In genomic region chr6:36924778-36925396, GRCh38 we compare ENCODE assay signal across 30 cellular contexts. TPM values are rescaled to one million over a fixed set of nuclear protein-coding genes. Genes with fewer than 3 reads are reported as not detected.
DNase-seq lines count a peak whose midpoint lies in the region; ATAC-seq and TF ChIP-seq lines count a peak whose summit lies in the region.
"Had no signal": no experiment of that assay in that cellular context is flagged by ENCODE, and none has a peak within 500 bp of the region (broad histone marks: within the 10 kb centered on the region; RNA-seq: fewer than 3 reads in every experiment).

No MANE protein-coding gene starts in this region.

- no peak overlapping the region for H2BK5ac ChIP-seq in H9 (ENCODE audit: insufficient read length, low read length)

- DNase-seq in CD4-positive, CD25-positive, alpha-beta regulatory T cell = no peak
- DNase-seq in H9 = no peak
- DNase-seq in caudate nucleus (lab: John Stamatoyannopoulos, UW) = peak in 2 of 61 donors; percentile 12 to 22
- DNase-seq in osteocyte (ENCODE audit: extremely low spot score, unreplicated experiment) = no peak
- no peak for DNase-seq in NCI-H345 treated with DMSO at 0.1 percent for 48 hours (lab: John Stamatoyannopoulos, UW; ENCODE audit: unreplicated experiment)
- no peak for DNase-seq in NOMO-1 (lab: John Stamatoyannopoulos, UW; ENCODE audit: unreplicated experiment in 2 of 2)
- DNase-seq: DMS 273 treated with DMSO at 0.1 percent for 48 hours; effector memory CD4-positive, alpha-beta T cell; foreskin keratinocyte; hippocampal formation; immature natural killer cell; KG1; left ventricle myocardium inferior; midbrain; NCI-H1694 treated with DMSO at 0.1 percent for 48 hours; NCI-H2171; NCI-H524 treated with DMSO at 0.1 percent for 48 hours; Peyer's patch; right cardiac atrium; SIG-M5; stimulated activated CD4-positive, alpha-beta T cell treated with anti-CD3 and anti-CD28 coated beads, Interleukin-12 subunit alpha, Interleukin-12 subunit beta, amount 100 ng/mL, for 4 hours; stimulated activated CD4-positive, alpha-beta T cell treated with anti-CD3 and anti-CD28 coated beads, Interleukin-4, amount 100 ng/mL, for 24 hours; stimulated activated naive CD4-positive, alpha-beta T cell had no signal

- no peak overlapping the region for H3K27ac ChIP-seq in CD4-positive, CD25-positive, alpha-beta regulatory T cell (ENCODE audit: insufficient read depth, low read length, poor library complexity, severe bottlenecking)
- H3K27ac ChIP-seq in H9 (ENCODE audit: insufficient read length, low read depth, low read length) (no peak overlapping the region), caudate nucleus (ENCODE audit: low read depth, low read length) (peak overlapping the region; percentile 11)
- H3K27ac ChIP-seq: foreskin keratinocyte, left ventricle myocardium inferior, parathyroid adenoma, Peyer's patch had no signal

- no peak overlapping the region for H3K4ac ChIP-seq in H9 (ENCODE audit: low read depth, low read length)

- no peak overlapping the region for H3K4me3 Mint-ChIP-seq in CD4-positive, CD25-positive, alpha-beta regulatory T cell
- H3K4me3 Mint-ChIP-seq in H9 (no peak overlapping the region), osteocyte (ENCODE audit: unreplicated experiment) (no peak overlapping the region)
- H3K4me3 Mint-ChIP-seq: activated CD8-positive, alpha-beta T cell treated with anti-CD3 and anti-CD28 coated beads, Interleukin-2, amount 10 ng/mL, durations not matched to agents 7 days and 5 days; activated naive CD8-positive, alpha-beta T cell; immature natural killer cell had no signal

- H4K5ac ChIP-seq in H9 (ENCODE audit: insufficient read length, low read depth, low read length) = no peak overlapping the region

- H3K79me1 ChIP-seq in H9 (ENCODE audit: insufficient read depth, low read depth, low read length, poor library complexity, severe bottlenecking) = no peaks in the 10 kb centered on the region

- H3K27me3 Mint-ChIP-seq in CD4-positive, CD25-positive, alpha-beta regulatory T cell = no peaks in the 10 kb centered on the region
- H3K27me3 Mint-ChIP-seq in H9 (ENCODE audit: low read depth) (no peaks in the 10 kb centered on the region), osteocyte (ENCODE audit: unreplicated experiment) (no peaks in the 10 kb centered on the region)
- H3K27me3 Mint-ChIP-seq: activated naive CD8-positive, alpha-beta T cell had no signal

- no peak overlapping the region for H2AFZ ChIP-seq in H9 (ENCODE audit: low read length)
- H2AFZ ChIP-seq: parathyroid adenoma had no signal

- H3K27ac Mint-ChIP-seq in CD4-positive, CD25-positive, alpha-beta regulatory T cell = peak overlapping the region; percentile 20 to 78 (median 26)
- H3K27ac Mint-ChIP-seq in H9 (0 out of 7 replicates have a peak overlapping the region, but pooled peaks of 2 of the 3 experiments have one; percentile 19 to 44), osteocyte (ENCODE audit: unreplicated experiment) (peak overlapping the region; percentile 32)
- H3K27ac Mint-ChIP-seq: activated naive CD8-positive, alpha-beta T cell; immature natural killer cell had no signal

- H4K8ac ChIP-seq in H9 (replicated peaks; ENCODE audit: insufficient read length, low read depth, low read length) = no peak overlapping the region

- no peaks in the 10 kb centered on the region for H3K9me3 ChIP-seq in CD4-positive, CD25-positive, alpha-beta regulatory T cell (ENCODE audit: control insufficient read depth in 2 of 2, low read length in 2 of 2)
- H3K9me3 ChIP-seq in H9 (ENCODE audit: control insufficient read depth, low read depth, low read length) = no peaks in the 10 kb centered on the region
- H3K9me3 ChIP-seq: left ventricle myocardium inferior, Peyer's patch, tibial nerve had no signal

- H3K79me2 ChIP-seq in H9 (ENCODE audit: insufficient read depth, low read length) = no peaks in the 10 kb centered on the region
- H3K79me2 ChIP-seq: parathyroid adenoma had no signal

- H2BK12ac ChIP-seq in H9 (ENCODE audit: insufficient read length, low read depth, low read length) = no peak overlapping the region

- peaks cover 29% of the 10 kb centered on the region for H3K36me3 Mint-ChIP-seq in CD4-positive, CD25-positive, alpha-beta regulatory T cell
- H3K36me3 Mint-ChIP-seq in H9 (ENCODE audit: insufficient read depth in 1 of 3, low read depth in 3 of 3) (no peaks in the 10 kb centered on the region; a peak in 1 of 7 replicates), osteocyte (ENCODE audit: unreplicated experiment) (peaks cover 20% of the 10 kb centered on the region)

- H3K36me3 ChIP-seq in CD4-positive, CD25-positive, alpha-beta regulatory T cell (ENCODE audit: control insufficient read depth, insufficient read depth, low read length) = peaks cover 41% of the 10 kb centered on the region

- H3K4me1 Mint-ChIP-seq in CD4-positive, CD25-positive, alpha-beta regulatory T cell = peaks cover 0 to 8% (median 3%) of the 10 kb centered on the region in 4 donors
- H3K4me1 Mint-ChIP-seq in H9 (peaks cover 2 to 6% of the 10 kb centered on the region in 2 experiments; a peak in 2 of 4 replicates), osteocyte (ENCODE audit: unreplicated experiment) (peaks cover 54% of the 10 kb centered on the region)
- H3K4me1 Mint-ChIP-seq: immature natural killer cell had no signal

- no peak overlapping the region for H3K9ac ChIP-seq in H9 (ENCODE audit: extremely low read depth, insufficient read length, low read length)
- H3K9ac ChIP-seq: parathyroid adenoma had no signal

- H3T11ph ChIP-seq in H9 (ENCODE audit: low read length) = no peak overlapping the region

- no peak overlapping the region for H2BK20ac ChIP-seq in H9 (ENCODE audit: low read depth, low read length, poor library complexity, severe bottlenecking)

- no peak overlapping the region for H2BK120ac ChIP-seq in H9 (ENCODE audit: low read depth, low read length, poor library complexity, severe bottlenecking)

- H3K9me3 Mint-ChIP-seq in CD4-positive, CD25-positive, alpha-beta regulatory T cell = no peaks in the 10 kb centered on the region
- H3K9me3 Mint-ChIP-seq in H9 = no peaks in the 10 kb centered on the region
- H3K9me3 Mint-ChIP-seq in osteocyte (ENCODE audit: unreplicated experiment) = no peaks in the 10 kb centered on the region
- H3K9me3 Mint-ChIP-seq: immature natural killer cell had no signal

- H3K4me1 ChIP-seq in CD4-positive, CD25-positive, alpha-beta regulatory T cell (ENCODE audit: control insufficient read depth, insufficient read depth, low read length, poor library complexity, severe bottlenecking) = no peaks in the 10 kb centered on the region
- no peaks in the 10 kb centered on the region for H3K4me1 ChIP-seq in H9 (ENCODE audit: insufficient read depth, low read length)
- H3K4me1 ChIP-seq: parathyroid adenoma, Peyer's patch had no signal

- no peak for ATAC-seq in CD4-positive, CD25-positive, alpha-beta regulatory T cell (ENCODE audit: low read depth in 2 of 2)
- no peak for ATAC-seq in HG02884 (IDR thresholded peaks at IDR 0.05; ENCODE audit: unreplicated experiment)
- ATAC-seq: foreskin keratinocyte, right cardiac atrium had no signal

- H3K14ac ChIP-seq in H9 (ENCODE audit: insufficient read depth, low read length) = no peak overlapping the region

- H3K56ac ChIP-seq in H9 (ENCODE audit: insufficient read length, low read depth, low read length) = no peak overlapping the region

- H3K4me3 ChIP-seq in CD4-positive, CD25-positive, alpha-beta regulatory T cell (ENCODE audit: low read depth, low read length) = no peak overlapping the region
- H3K4me3 ChIP-seq: left ventricle myocardium inferior, Peyer's patch, tibial nerve had no signal

- H2BK15ac ChIP-seq in H9 (ENCODE audit: low read depth, low read length) = no peak overlapping the region

- TF ChIP-seq CTCF in H9 (conservative IDR thresholded peaks at IDR 0.05) (no peak), osteocyte (IDR thresholded peaks at IDR 0.05) (no peak)

- H3K23me2 ChIP-seq in H9 (ENCODE audit: insufficient read length, low read depth, low read length, poor library complexity, severe bottlenecking) = no peaks in the 10 kb centered on the region

- no peak overlapping the region for H3K4me2 ChIP-seq in H9 (ENCODE audit: insufficient read depth, insufficient read length, low read length)

- no CpG with 5 or more reads among the region's 5 CpGs for WGBS in H9 (ENCODE audit: extremely low coverage, insufficient read length, low lambda C conversion rate)

- no peak overlapping the region for H2AK5ac ChIP-seq in H9 (ENCODE audit: insufficient read length, low read length)

- no peak overlapping the region for H3K23ac ChIP-seq in H9 (ENCODE audit: insufficient read length, low read depth, low read length)

- H3K18ac ChIP-seq in H9 (ENCODE audit: insufficient read length, low read depth, low read length) = no peak overlapping the region

- H3K27me3 ChIP-seq in CD4-positive, CD25-positive, alpha-beta regulatory T cell (ENCODE audit: control insufficient read depth, insufficient read depth, low read length) = no peaks in the 10 kb centered on the region
- H3K27me3 ChIP-seq in H9 (ENCODE audit: insufficient read depth, low read length) = no peaks in the 10 kb centered on the region
- H3K27me3 ChIP-seq: foreskin keratinocyte, Peyer's patch, tibial nerve had no signal

- H4K20me1 ChIP-seq in H9 (ENCODE audit: control insufficient read depth, insufficient read depth, insufficient read length) = no peaks in the 10 kb centered on the region

- H4K91ac ChIP-seq in H9 (ENCODE audit: insufficient read length, low read depth, low read length) = no peak overlapping the region

RNA-seq across cellular contexts. Expression of gene PI16, which starts 29.7 kb away (rescaled TPM):
- 62.2 TPM for total RNA-seq in CD4-positive, CD25-positive, alpha-beta regulatory T cell
- polyA plus RNA-seq in CD4-positive, CD25-positive, alpha-beta regulatory T cell = 100 to 1,000 TPM in 1 of 4 donors, 10 to 100 TPM in 3; 31.9 to 113 (median 77.1) TPM
- total RNA-seq in H9 (2021) (not detected in 2 replicates), osteocyte (not detected in 2 replicates)
- total RNA-seq: chondrocyte, foreskin keratinocyte had no signal
- polyA plus RNA-seq: neural cell had no signal

RNA-seq across cellular contexts. Expression of gene C6orf89, which starts 39.1 kb away (rescaled TPM):
- 33.8 TPM for total RNA-seq in CD4-positive, CD25-positive, alpha-beta regulatory T cell
- 10 to 100 TPM; 39.8 to 49.1 (median 45.4) TPM for polyA plus RNA-seq in CD4-positive, CD25-positive, alpha-beta regulatory T cell
- total RNA-seq in H9 (2021) = 11.8 and 12.7 TPM in 2 replicates
- total RNA-seq in osteocyte = 71.2 and 73.2 TPM in 2 replicates

RNA-seq across cellular contexts. Expression of gene PPIL1, which starts 50.3 kb away (rescaled TPM):
- 6.1 TPM for total RNA-seq in CD4-positive, CD25-positive, alpha-beta regulatory T cell
- 10 to 100 TPM; 17.8 to 31.0 (median 24.0) TPM for polyA plus RNA-seq in CD4-positive, CD25-positive, alpha-beta regulatory T cell
- total RNA-seq in H9 (2021) (87.8 and 88.3 TPM in 2 replicates), osteocyte (21.0 and 21.4 TPM in 2 replicates)

Comparison
In these comparisons a context has a peak if more than half of its experiments do, and no peak if none do; other contexts are left out.
1. RNA of gene PI16, which starts 29.7 kb away (total RNA-seq): 62.2 TPM in CD4-positive, CD25-positive, alpha-beta regulatory T cell (single experiment); not detected in H9 and not detected in osteocyte; every median in the first group is over 10 times any median in the second.
2. Peak in every context shown above with its lines, with median percentiles within 50 percentile points of each other: H3K27ac Mint-ChIP-seq.